Comparison of ENCODE assay signal across 34 cellular contexts in the genomic region with DNA sequence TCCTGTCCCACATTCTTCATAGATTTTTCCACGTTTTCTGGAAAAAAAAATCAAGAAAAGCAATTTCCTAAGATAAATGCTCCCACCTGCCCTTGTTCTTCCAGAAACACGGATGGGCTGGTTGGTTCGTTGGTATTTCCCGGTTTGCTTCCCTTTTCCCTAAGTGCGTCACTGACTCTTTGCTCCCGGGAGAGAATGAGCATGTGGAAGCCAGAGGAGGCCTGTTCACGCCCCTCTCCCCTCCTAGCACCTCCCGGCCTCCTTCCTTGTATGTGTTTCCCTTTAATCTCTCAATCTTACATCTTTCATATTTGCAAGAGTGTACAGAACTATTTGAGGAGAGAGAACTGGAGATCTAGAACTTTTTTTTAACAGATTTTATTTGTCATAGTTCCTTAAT.
"Had no signal": no experiment of that assay in that cellular context is flagged by ENCODE, and none has a peak within 500 bp of the region (broad histone marks: within the 10 kb centered on the region; RNA-seq: fewer than 3 reads in every experiment).

No MANE protein-coding gene starts in this region.

- H3K4me1 ChIP-seq: breast epithelium, Peyer's patch had no signal

- H3K36me3 ChIP-seq: breast epithelium, Peyer's patch had no signal

- ATAC-seq: activated T-helper 17 cell treated with anti-CD3 and anti-CD28 coated beads, Interleukin-2, amount 50 U/mL, for 72 hours; PC-3 had no signal

- DNase-seq: activated B cell treated with CpG ODN at 0.5 μM for 24 hours; activated CD4-positive, alpha-beta memory T cell treated with anti-CD3 and anti-CD28 coated beads for 36 hours; activated CD4-positive, alpha-beta T cell treated with anti-CD3 and anti-CD28 coated beads for 4 hours; activated CD4-positive, alpha-beta T cell treated with anti-CD3 and anti-CD28 coated beads, Interleukin-2, amount 50 U/mL, for 1 hour; activated CD4-positive, CD25-positive, alpha-beta regulatory T cell treated with anti-CD3 and anti-CD28 coated beads, Interleukin-2, amount 50 U/mL, for 72 hours; activated CD8-positive, alpha-beta memory T cell treated with anti-CD3 and anti-CD28 coated beads, Interleukin-2, amount 50 U/mL, for 4 hours; activated effector memory CD4-positive, alpha-beta T cell treated with anti-CD3 and anti-CD28 coated beads, Interleukin-2, amount 50 U/mL, for 16 hours; activated naive CD4-positive, alpha-beta T cell; activated naive CD4-positive, alpha-beta T cell treated with anti-CD3 and anti-CD28 coated beads, Interleukin-2, amount 50 U/mL, for 16 hours; activated naive CD8-positive, alpha-beta T cell treated with anti-CD3 and anti-CD28 coated beads for 36 hours; activated T-cell treated with anti-CD3 and anti-CD28 coated beads for 4 hours; activated T-cell treated with anti-CD3 and anti-CD28 coated beads, Interleukin-2, amount 50 U/mL, for 48 hours; amniotic stem cell; aorta; caudate nucleus; cerebellar nuclear complex; KBM-7; MV-4-11; NCI-H1092; NCI-H1436 treated with DMSO at 0.1 percent for 48 hours; NCI-H1694 treated with DMSO at 0.1 percent for 48 hours; NCI-H2029; NCI-H345; NCI-H524 treated with DMSO at 0.1 percent for 48 hours; Peyer's patch; RPMI8226; SW 1271; T-helper 1 cell; T-helper 2 cell; T-helper 9 cell had no signal

- H3K4me1 Mint-ChIP-seq: activated B cell treated with CpG ODN at 0.5 μM for 24 hours; activated naive CD8-positive, alpha-beta T cell treated with anti-CD3 and anti-CD28 coated beads for 36 hours; activated T-helper 17 cell treated with anti-CD3 and anti-CD28 coated beads, Interleukin-2, amount 50 U/mL, for 72 hours had no signal

- H3K9me3 Mint-ChIP-seq: activated CD4-positive, alpha-beta memory T cell treated with anti-CD3 and anti-CD28 coated beads for 36 hours had no signal

- H3K27ac ChIP-seq: breast epithelium, Peyer's patch, VCaP had no signal

- H3K36me3 Mint-ChIP-seq: activated CD4-positive, alpha-beta memory T cell treated with anti-CD3 and anti-CD28 coated beads for 36 hours; activated naive CD8-positive, alpha-beta T cell treated with anti-CD3 and anti-CD28 coated beads for 36 hours had no signal

- H3K9me3 ChIP-seq: breast epithelium, Peyer's patch had no signal

- H3K27me3 Mint-ChIP-seq: activated B cell treated with CpG ODN at 0.5 μM for 24 hours; activated CD4-positive, alpha-beta memory T cell treated with anti-CD3 and anti-CD28 coated beads for 36 hours; activated naive CD8-positive, alpha-beta T cell treated with anti-CD3 and anti-CD28 coated beads for 36 hours; activated T-helper 17 cell treated with anti-CD3 and anti-CD28 coated beads, Interleukin-2, amount 50 U/mL, for 72 hours had no signal

- H3K27ac Mint-ChIP-seq: activated B cell treated with CpG ODN at 0.5 μM for 24 hours; activated CD4-positive, alpha-beta memory T cell treated with anti-CD3 and anti-CD28 coated beads for 36 hours; activated naive CD8-positive, alpha-beta T cell treated with anti-CD3 and anti-CD28 coated beads for 36 hours; activated T-helper 17 cell treated with anti-CD3 and anti-CD28 coated beads, Interleukin-2, amount 50 U/mL, for 72 hours had no signal

- H3K27me3 ChIP-seq: breast epithelium, Peyer's patch had no signal

- H3K4me3 ChIP-seq: breast epithelium, Peyer's patch had no signal

- H3K4me3 Mint-ChIP-seq: activated B cell treated with CpG ODN at 0.5 μM for 24 hours; activated CD4-positive, alpha-beta memory T cell treated with anti-CD3 and anti-CD28 coated beads for 36 hours; activated naive CD8-positive, alpha-beta T cell treated with anti-CD3 and anti-CD28 coated beads for 36 hours; activated T-helper 17 cell treated with anti-CD3 and anti-CD28 coated beads, Interleukin-2, amount 50 U/mL, for 72 hours had no signal
